ENCODE assay signal across 24 cellular contexts in the genomic region with DNA sequence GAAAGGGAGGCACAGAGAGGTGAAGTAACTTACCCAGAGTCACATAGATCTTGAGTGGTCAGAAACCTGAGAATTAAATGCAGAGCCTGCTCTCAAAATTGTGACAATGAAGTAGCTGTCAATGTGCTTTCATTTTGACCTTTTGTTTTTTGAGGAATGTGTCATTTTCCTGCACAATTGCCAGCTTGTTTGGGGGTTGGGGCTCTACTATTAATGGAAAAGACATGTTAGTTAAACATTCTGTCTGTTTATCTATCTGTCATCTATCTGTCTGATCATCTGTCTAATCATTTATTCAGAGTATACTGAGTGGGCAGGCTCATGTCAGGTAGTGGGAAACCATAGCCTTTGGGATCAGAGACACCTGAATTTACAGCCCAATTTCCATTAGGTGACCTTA.
A peak's percentile ranks its signal among the peaks of the same experiment; 100 is the strongest.
DNase-seq lines count a peak whose midpoint lies in the region; FAIRE-seq and TF ChIP-seq lines count a peak whose summit lies in the region.
"Had no signal": no experiment of that assay in that cellular context is flagged by ENCODE, and none has a peak within 500 bp of the region (broad histone marks: within the 10 kb centered on the region; RNA-seq: fewer than 3 reads in every experiment).

No MANE protein-coding gene starts in this region.

- no peak overlapping the region for H2AFZ ChIP-seq in endothelial cell of umbilical vein (ENCODE audit: low read depth, low read length)

- H3K9me3 ChIP-seq in BLaER1 (peaks cover 9% of the 10 kb centered on the region), KOPT-K1 (ENCODE audit: insufficient read depth, low read length, poor library complexity, severe bottlenecking) (peaks cover 8% of the 10 kb centered on the region), endothelial cell of umbilical vein (replicated peaks; ENCODE audit: control insufficient read depth, insufficient read depth, low read length) (no peaks in the 10 kb centered on the region)
- H3K9me3 ChIP-seq: A549 had no signal

- intact Hi-C loops in endothelial cell of umbilical vein (cut with micrococcal nuclease), result no loop called here

- H3K4me2 ChIP-seq in BLaER1 (peak overlapping the region; percentile 78), endothelial cell of umbilical vein (ENCODE audit: insufficient read depth, low read length) (peak overlapping the region; percentile 30)
- H3K4me2 ChIP-seq: A549 had no signal

- no peak for TF ChIP-seq POLR2A in endothelial cell of umbilical vein (IDR thresholded peaks at IDR 0.05; ENCODE audit: low read depth, low read length)

- H3K4me1 ChIP-seq in BLaER1, result peaks cover 17% of the 10 kb centered on the region
- peaks cover 68% of the 10 kb centered on the region for H3K4me1 ChIP-seq in endothelial cell of umbilical vein (ENCODE audit: control insufficient read depth, extremely low read depth, insufficient read depth, low read length)
- H3K4me1 ChIP-seq: A549 had no signal

- no peaks in the 10 kb centered on the region for H3K9me3 Mint-ChIP-seq in activated naive CD8-positive, alpha-beta T cell treated with anti-CD3 and anti-CD28 coated beads for 36 hours
- H3K9me3 Mint-ChIP-seq: CD8-positive, alpha-beta memory T cell had no signal

- no peaks in the 10 kb centered on the region for H3K36me3 Mint-ChIP-seq in activated naive CD8-positive, alpha-beta T cell treated with anti-CD3 and anti-CD28 coated beads for 36 hours
- H3K36me3 Mint-ChIP-seq: CD4-positive, alpha-beta memory T cell; CD4-positive, CD25-positive, alpha-beta regulatory T cell; CD8-positive, alpha-beta memory T cell had no signal

- H3K27ac ChIP-seq in BLaER1 (0 out of 2 replicates have a peak overlapping the region, but pooled peaks have one; percentile 37), KOPT-K1 (ENCODE audit: low read depth, low read length, poor library complexity, severe bottlenecking) (peak overlapping the region; percentile 59), endothelial cell of umbilical vein (ENCODE audit: insufficient read depth, low read depth, low read length) (peak overlapping the region; percentile 50), RWPE1 (no peak overlapping the region)
- H3K27ac ChIP-seq: 22Rv1, A549, C4-2B had no signal

- FAIRE-seq in endothelial cell of umbilical vein (lab: Jason Lieb, UNC), result peak; percentile 31
- FAIRE-seq: A549, G401.6, GM12891, GM19239 had no signal

- dilution Hi-C loops in endothelial cell of umbilical vein (cut with MboI; ENCODE audit: extremely low pct_ligation_motif_present, low sequenced_read_pairs), result no loop called here

- no peaks in the 10 kb centered on the region for H3K27me3 ChIP-seq in BLaER1
- no peaks in the 10 kb centered on the region for H3K27me3 ChIP-seq in endothelial cell of umbilical vein (ENCODE audit: control insufficient read depth in 2 of 2, insufficient read depth in 2 of 2, low read length in 2 of 2)

- no peaks in the 10 kb centered on the region for H3K4me1 Mint-ChIP-seq in activated naive CD8-positive, alpha-beta T cell treated with anti-CD3 and anti-CD28 coated beads for 36 hours
- H3K4me1 Mint-ChIP-seq: B cell; CD4-positive, alpha-beta memory T cell; CD4-positive, CD25-positive, alpha-beta regulatory T cell; CD8-positive, alpha-beta memory T cell had no signal

- H3K79me2 ChIP-seq in endothelial cell of umbilical vein (ENCODE audit: control insufficient read depth, insufficient read depth, low read length), result no peaks in the 10 kb centered on the region

- no TSS peak for BruUV-seq in endothelial cell of umbilical vein (replicated peaks; lab: Mats Ljungman, UMichigan)

- CTCF ChIA-PET in endothelial cell of umbilical vein (lab: Charles Lee), result interaction anchor here (1.5 kb wide), 1 partner anchor 8 kb away, joined by 5 read pairs; no protein-coding TSS in a partner anchor
- CTCF ChIA-PET in RWPE1 (lab: Yijun Ruan, JAX), result no interaction called here

- no peaks in the 10 kb centered on the region for H3K9me1 ChIP-seq in endothelial cell of umbilical vein (replicated peaks; ENCODE audit: control insufficient read depth, extremely low read depth, insufficient read depth, low read length)

- H3K27ac Mint-ChIP-seq in activated naive CD8-positive, alpha-beta T cell treated with anti-CD3 and anti-CD28 coated beads for 36 hours, result no peak overlapping the region
- H3K27ac Mint-ChIP-seq: B cell; CD4-positive, alpha-beta memory T cell; CD4-positive, CD25-positive, alpha-beta regulatory T cell; CD8-positive, alpha-beta memory T cell had no signal

- TF ChIP-seq CTCF in endothelial cell of umbilical vein (IDR thresholded peaks at IDR 0.05; ENCODE audit: extremely low read depth in 1 of 2, insufficient read depth in 1 of 2, low read depth in 1 of 2, low read length in 2 of 2) (no peak), RWPE1 (conservative IDR thresholded peaks at IDR 0.05; ENCODE audit: low read depth) (no peak)

- H3K9ac ChIP-seq in BLaER1 (no peak overlapping the region), endothelial cell of umbilical vein (replicated peaks; ENCODE audit: extremely low read depth, insufficient read depth, low read length) (no peak overlapping the region)

- H3K4me3 ChIP-seq in BLaER1 (no peak overlapping the region), endothelial cell of umbilical vein (replicated peaks in 1 of 3; ENCODE audit: insufficient read depth in 1 of 3, low read depth in 1 of 3, low read length in 3 of 3) (no peak overlapping the region)
- H3K4me3 ChIP-seq: A549 had no signal

- H4K20me1 ChIP-seq in BLaER1 (no peaks in the 10 kb centered on the region), endothelial cell of umbilical vein (replicated peaks; ENCODE audit: control insufficient read depth, extremely low read depth, insufficient read depth, low read length) (no peaks in the 10 kb centered on the region)

- H3K27me3 Mint-ChIP-seq in activated naive CD8-positive, alpha-beta T cell treated with anti-CD3 and anti-CD28 coated beads for 36 hours, result no peaks in the 10 kb centered on the region
- H3K27me3 Mint-ChIP-seq: CD4-positive, CD25-positive, alpha-beta regulatory T cell had no signal

- POLR2A ChIA-PET in endothelial cell of umbilical vein (lab: Charles Lee) (no interaction called here), RWPE1 (lab: Yijun Ruan, JAX; ENCODE audit: low non-redundant PET) (no interaction called here)

- DNase-seq in endothelial cell of umbilical vein (ENCODE audit: low read depth, low spot score), result peak; percentile 14
- DNase-seq in RWPE1 (ENCODE audit: low spot score), result no peak
- DNase-seq in EL, result no peak
- no peak for DNase-seq in activated naive CD8-positive, alpha-beta T cell treated with anti-CD3 and anti-CD28 coated beads for 36 hours
- DNase-seq: AML-193; CD4-positive, alpha-beta memory T cell; CD4-positive, CD25-positive, alpha-beta regulatory T cell; CD8-positive, alpha-beta memory T cell; COR-L47; DMS 273 treated with DMSO at 0.1 percent for 48 hours; DMS153; DMS53; DMS79; DND-41; GF-D8 had no signal

- no peaks in the 10 kb centered on the region for H3K36me3 ChIP-seq in BLaER1
- H3K36me3 ChIP-seq in KOPT-K1 (ENCODE audit: insufficient read depth, low read length), result no peaks in the 10 kb centered on the region
- H3K36me3 ChIP-seq in endothelial cell of umbilical vein (ENCODE audit: control insufficient read depth in 2 of 2, extremely low read depth in 1 of 2, insufficient read depth in 2 of 2, low read length in 2 of 2), result no peaks in the 10 kb centered on the region

- H3K4me3 Mint-ChIP-seq in activated naive CD8-positive, alpha-beta T cell treated with anti-CD3 and anti-CD28 coated beads for 36 hours, result no peak overlapping the region
- H3K4me3 Mint-ChIP-seq: B cell; CD4-positive, alpha-beta memory T cell; CD4-positive, CD25-positive, alpha-beta regulatory T cell; CD8-positive, alpha-beta memory T cell had no signal

TF ChIP-seq in endothelial cell of umbilical vein, 7 proteins besides CTCF, POLR2A, EP300 and RAD21:
- TF ChIP-seq, protein P1, sequence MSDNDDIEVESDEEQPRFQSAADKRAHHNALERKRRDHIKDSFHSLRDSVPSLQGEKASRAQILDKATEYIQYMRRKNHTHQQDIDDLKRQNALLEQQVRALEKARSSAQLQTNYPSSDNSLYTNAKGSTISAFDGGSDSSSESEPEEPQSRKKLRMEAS (IDR thresholded peaks at IDR 0.05; ENCODE audit: insufficient read depth, insufficient read length), result no peak
- peak; percentile 24 for TF ChIP-seq FOS (IDR thresholded peaks at IDR 0.05; ENCODE audit: borderline replicate concordance, insufficient read depth, low read length)
- TF ChIP-seq GATA2 (IDR thresholded peaks at IDR 0.05; ENCODE audit: insufficient read depth, insufficient read length, low read depth, low read length), result peak; percentile 54
- no peak for TF ChIP-seq EZH2 (IDR thresholded peaks at IDR 0.05; ENCODE audit: borderline replicate concordance, low read depth, low read length, severe bottlenecking)
- peak; percentile 30 for TF ChIP-seq JUN (IDR thresholded peaks at IDR 0.05; ENCODE audit: borderline replicate concordance, insufficient read depth, insufficient read length, low read depth)
- no peak for TF ChIP-seq MYC (IDR thresholded peaks at IDR 0.05; ENCODE audit: low read depth, low read length)
- TF ChIP-seq POLR2AphosphoS5 (IDR thresholded peaks at IDR 0.05; ENCODE audit: insufficient read depth, low read depth, low read length), result no peak
